14 cellular contexts compared by ENCODE assay signal in genomic region chr9:126440938-126441337, GRCh38.
A peak's percentile ranks its signal among the peaks of the same experiment; 100 is the strongest.
DNase-seq lines count a peak whose midpoint lies in the region; ATAC-seq and TF ChIP-seq lines count a peak whose summit lies in the region.
"Had no signal": no experiment of that assay in that cellular context is flagged by ENCODE, and none has a peak within 500 bp of the region (broad histone marks: within the 10 kb centered on the region; RNA-seq: fewer than 3 reads in every experiment).

No MANE protein-coding gene starts in this region.

- no peaks in the 10 kb centered on the region for H3K9me3 Mint-ChIP-seq in nephron
- H3K9me3 Mint-ChIP-seq: IgD-negative memory B cell, naive B cell had no signal

- H3K36me3 ChIP-seq in effector memory CD4-positive, alpha-beta T cell (ENCODE audit: control insufficient read depth, insufficient read depth, low read length), result no peaks in the 10 kb centered on the region
- H3K36me3 ChIP-seq: BLaER1 treated with 17β-estradiol and CSF1 and Interleukin-3, amounts not matched to agents 10 nM and 100 nM; uterus had no signal

- H3K4me1 ChIP-seq in effector memory CD4-positive, alpha-beta T cell (ENCODE audit: control insufficient read depth, insufficient read depth, low read length, poor library complexity, severe bottlenecking), result no peaks in the 10 kb centered on the region
- H3K4me1 ChIP-seq: uterus had no signal

- ATAC-seq in GM18868 (IDR thresholded peaks at IDR 0.05; ENCODE audit: unreplicated experiment) (no peak), GM21717 (IDR thresholded peaks at IDR 0.05; ENCODE audit: unreplicated experiment) (no peak)

- peak overlapping the region; percentile 44 to 62 (median 48) for H3K27ac Mint-ChIP-seq in nephron
- H3K27ac Mint-ChIP-seq: activated naive CD8-positive, alpha-beta T cell treated with anti-CD3 and anti-CD28 coated beads, Interleukin-2, amount 10 ng/mL, durations not matched to agents 7 days and 5 days; IgD-negative memory B cell; naive B cell had no signal

- H3K27me3 ChIP-seq in effector memory CD4-positive, alpha-beta T cell (replicated peaks; ENCODE audit: control insufficient read depth, insufficient read depth, low read length, poor library complexity, severe bottlenecking), result no peaks in the 10 kb centered on the region
- H3K27me3 ChIP-seq: BLaER1 treated with 17β-estradiol and CSF1 and Interleukin-3, amounts not matched to agents 10 nM and 100 nM; uterus had no signal

- no peak overlapping the region for H3K27ac ChIP-seq in effector memory CD4-positive, alpha-beta T cell (ENCODE audit: insufficient read depth, low read length, poor library complexity, severe bottlenecking)
- H3K27ac ChIP-seq: BLaER1 treated with 17β-estradiol and CSF1 and Interleukin-3, amounts not matched to agents 10 nM and 100 nM; uterus had no signal

- TF ChIP-seq CTCF in AG10803 (conservative IDR thresholded peaks at IDR 0.05; ENCODE audit: low read length), result no peak
- no peak for TF ChIP-seq CTCF in nephron (IDR thresholded peaks at IDR 0.05; ENCODE audit: unreplicated experiment in 3 of 3)

- no peak overlapping the region for H3K4me3 ChIP-seq in AG10803 (ENCODE audit: low read length)
- no peak overlapping the region for H3K4me3 ChIP-seq in effector memory CD4-positive, alpha-beta T cell (ENCODE audit: insufficient read depth, low read depth, low read length, poor library complexity, severe bottlenecking)
- H3K4me3 ChIP-seq: BLaER1 treated with 17β-estradiol and CSF1 and Interleukin-3, amounts not matched to agents 10 nM and 100 nM; uterus had no signal

- no peak overlapping the region for H3K4me3 Mint-ChIP-seq in nephron
- H3K4me3 Mint-ChIP-seq: activated naive CD8-positive, alpha-beta T cell treated with anti-CD3 and anti-CD28 coated beads, Interleukin-2, amount 10 ng/mL, durations not matched to agents 7 days and 5 days; IgD-negative memory B cell; naive B cell had no signal

- no peaks in the 10 kb centered on the region for H3K27me3 Mint-ChIP-seq in nephron (ENCODE audit: low read depth)
- H3K27me3 Mint-ChIP-seq: activated naive CD8-positive, alpha-beta T cell treated with anti-CD3 and anti-CD28 coated beads, Interleukin-2, amount 10 ng/mL, durations not matched to agents 7 days and 5 days; naive B cell had no signal

- peaks cover 5% of the 10 kb centered on the region for H3K36me3 Mint-ChIP-seq in nephron (ENCODE audit: low read depth)
- H3K36me3 Mint-ChIP-seq: IgD-negative memory B cell, naive B cell had no signal

- H3K9me3 ChIP-seq in effector memory CD4-positive, alpha-beta T cell (ENCODE audit: control insufficient read depth, low read length), result no peaks in the 10 kb centered on the region
- H3K9me3 ChIP-seq: BLaER1 treated with 17β-estradiol and CSF1 and Interleukin-3, amounts not matched to agents 10 nM and 100 nM; uterus had no signal

- DNase-seq in AG10803 (ENCODE audit: low read depth) (peak; percentile 79), NCI-H1105 (lab: John Stamatoyannopoulos, UW) (peak; percentile 51), ecto neural progenitor cell (ENCODE audit: low spot score) (peak; percentile 43), ureter (ENCODE audit: low spot score) (no peak)
- no peak for DNase-seq in effector memory CD4-positive, alpha-beta T cell
- DNase-seq: activated naive CD8-positive, alpha-beta T cell treated with anti-CD3 and anti-CD28 coated beads, Interleukin-2, amount 10 ng/mL, durations not matched to agents 7 days and 5 days; naive B cell; stimulated activated CD4-positive, alpha-beta T cell treated with anti-CD3 and anti-CD28 coated beads, Interleukin-12 subunit alpha, Interleukin-12 subunit beta, amount 100 ng/mL, for 4 hours; uterus had no signal

- H3K4me1 Mint-ChIP-seq in nephron, result peaks cover 11% of the 10 kb centered on the region

Comparison
In these comparisons a context has a peak if more than half of its experiments do, and no peak if none do; other contexts are left out.
1. DNase-seq: peak in AG10803 (single experiment), NCI-H1105 (single experiment) and ecto neural progenitor cell (single experiment); none in ureter (single experiment) and effector memory CD4-positive, alpha-beta T cell (0 of 3).